ENCODE assay signal across 11 cellular contexts in the genomic region with DNA sequence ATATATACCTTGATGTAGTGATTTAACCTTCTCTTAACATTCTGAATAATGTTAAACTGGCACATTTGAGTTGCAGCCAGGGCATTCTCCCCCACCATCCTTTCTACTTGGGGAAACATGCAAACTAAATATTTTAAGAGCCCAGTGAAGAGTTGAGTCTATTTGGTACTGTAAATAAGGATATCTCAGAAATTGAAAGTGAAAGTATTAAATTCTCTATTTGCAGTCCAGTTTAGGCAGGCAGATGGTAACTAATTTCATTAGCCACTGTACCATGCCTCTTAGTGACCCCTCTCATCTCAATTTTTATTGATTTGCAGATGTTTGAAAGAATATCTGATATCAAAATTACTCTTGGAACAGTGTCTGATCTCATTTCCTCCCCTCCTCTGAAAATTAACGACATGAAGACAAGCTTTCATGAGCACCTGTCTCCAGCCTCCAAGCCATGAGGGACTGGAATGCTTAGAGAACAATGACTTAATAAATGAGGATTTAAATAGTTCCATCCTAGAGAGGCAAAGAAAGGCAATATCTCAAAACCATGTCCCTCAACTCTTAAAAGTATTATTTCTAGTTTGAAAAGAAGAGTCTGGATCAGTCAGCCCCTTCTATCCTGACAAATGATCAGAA.
DNase-seq lines count a peak whose midpoint lies in the region; ATAC-seq and TF ChIP-seq lines count a peak whose summit lies in the region.
"Had no signal": no experiment of that assay in that cellular context is flagged by ENCODE, and none has a peak within 500 bp of the region (broad histone marks: within the 10 kb centered on the region; RNA-seq: fewer than 3 reads in every experiment).

No MANE protein-coding gene starts in this region.

- peak overlapping the region; percentile 66 for H3K4me3 Mint-ChIP-seq in activated naive CD4-positive, alpha-beta T cell treated with anti-CD3 and anti-CD28 coated beads, Interleukin-2, amount 50 U/mL, for 24 hours

- peak overlapping the region; percentile 44 for H3K4me3 ChIP-seq in OCI-LY7 (ENCODE audit: low read depth, low read length, poor library complexity, severe bottlenecking)
- H3K4me3 ChIP-seq in vagina, result no peak overlapping the region

- H3K9me2 ChIP-seq in OCI-LY7 (ENCODE audit: insufficient read depth, low read length), result no peaks in the 10 kb centered on the region

- H3K9me3 Mint-ChIP-seq in activated naive CD4-positive, alpha-beta T cell treated with anti-CD3 and anti-CD28 coated beads, Interleukin-2, amount 50 U/mL, for 24 hours, result no peaks in the 10 kb centered on the region

- H3K27ac Mint-ChIP-seq in activated naive CD4-positive, alpha-beta T cell treated with anti-CD3 and anti-CD28 coated beads, Interleukin-2, amount 50 U/mL, for 24 hours, result peak overlapping the region; percentile 21

- H3K4me2 ChIP-seq in OCI-LY7 (ENCODE audit: low read length), result peak overlapping the region; percentile 41

- TF ChIP-seq CTCF in OCI-LY7 (conservative IDR thresholded peaks at IDR 0.05; ENCODE audit: low read length) (no peak), vagina (IDR thresholded peaks at IDR 0.05) (no peak)

- no peaks in the 10 kb centered on the region for H3K79me2 ChIP-seq in OCI-LY7 (ENCODE audit: insufficient read depth, low read depth, low read length)

- peak overlapping the region; percentile 70 for H2AFZ ChIP-seq in OCI-LY7 (ENCODE audit: low read length)

- intact Hi-C loops in OCI-LY7 (cut with micrococcal nuclease; ENCODE audit: unreplicated experiment), result no loop called here
- intact Hi-C loops in vagina (cut with DNase I), result loop anchor here (5.0 kb wide), 1 partner anchor 778 kb away; a partner anchor contains a TSS

- no peaks in the 10 kb centered on the region for H3K27me3 Mint-ChIP-seq in activated naive CD4-positive, alpha-beta T cell treated with anti-CD3 and anti-CD28 coated beads, Interleukin-2, amount 50 U/mL, for 24 hours

- H3K27me3 ChIP-seq in vagina, result no peaks in the 10 kb centered on the region
- H3K27me3 ChIP-seq: dorsolateral prefrontal cortex had no signal

- ATAC-seq in HG03025 (IDR thresholded peaks at IDR 0.05; ENCODE audit: low FRiP score, unreplicated experiment), result no peak

- peaks cover 32% of the 10 kb centered on the region for H3K4me1 Mint-ChIP-seq in activated naive CD4-positive, alpha-beta T cell treated with anti-CD3 and anti-CD28 coated beads, Interleukin-2, amount 50 U/mL, for 24 hours

- no peak for DNase-seq in activated naive CD4-positive, alpha-beta T cell treated with Interleukin-2 at 50 U/mL for 16 hours
- DNase-seq in OCI-LY7 (ENCODE audit: low spot score), result no peak
- DNase-seq in fibroblast of peridontal ligament (ENCODE audit: extremely low read depth), result peak; percentile 24
- no peak for DNase-seq in vagina (ENCODE audit: extremely low spot score in 2 of 2)
- DNase-seq in A172 (ENCODE audit: low spot score), result no peak
- no peak for DNase-seq in NCI-H748 (lab: John Stamatoyannopoulos, UW; ENCODE audit: unreplicated experiment)
- DNase-seq: activated CD8-positive, alpha-beta memory T cell treated with anti-CD3 and anti-CD28 coated beads, Interleukin-2, amount 50 U/mL, for 48 hours; dorsolateral prefrontal cortex; Right ventricle myocardium superior had no signal

- CTCF ChIA-PET in OCI-LY7 (lab: Charles Lee; ENCODE audit: unreplicated experiment), result no interaction called here

- POLR2A ChIA-PET in OCI-LY7 (lab: Charles Lee), result no interaction called here

- no TSS peak for BruUV-seq in OCI-LY7 (replicated peaks; lab: Mats Ljungman, UMichigan)

- H3K4me1 ChIP-seq in OCI-LY7 (ENCODE audit: insufficient read depth, low read length, poor library complexity, severe bottlenecking) (no peaks in the 10 kb centered on the region), vagina (peaks cover 33% of the 10 kb centered on the region)

- H3K36me3 ChIP-seq in OCI-LY7 (ENCODE audit: insufficient read depth, low read length) (no peaks in the 10 kb centered on the region), vagina (no peaks in the 10 kb centered on the region)

- H3K36me3 Mint-ChIP-seq in activated naive CD4-positive, alpha-beta T cell treated with anti-CD3 and anti-CD28 coated beads, Interleukin-2, amount 50 U/mL, for 24 hours, result no peaks in the 10 kb centered on the region

- no peaks in the 10 kb centered on the region for H3K9me3 ChIP-seq in OCI-LY7 (ENCODE audit: low read length)
- H3K9me3 ChIP-seq in vagina, result no peaks in the 10 kb centered on the region

- H3K27ac ChIP-seq in OCI-LY7 (ENCODE audit: low read depth, low read length, poor library complexity, severe bottlenecking) (no peak overlapping the region), vagina (peak overlapping the region; percentile 65)
- H3K27ac ChIP-seq: dorsolateral prefrontal cortex had no signal

- TF ChIP-seq POLR2A in vagina (IDR thresholded peaks at IDR 0.05), result no peak

- no peaks in the 10 kb centered on the region for H4K20me1 ChIP-seq in OCI-LY7 (ENCODE audit: insufficient read depth, low read length)
